8 cellular contexts compared by ENCODE assay signal in genomic region chr12:110124184-110124995, GRCh38. TPM values are rescaled to one million over a fixed set of nuclear protein-coding genes. Genes with fewer than 3 reads are reported as not detected.
DNase-seq lines count a peak whose midpoint lies in the region; ATAC-seq and TF ChIP-seq lines count a peak whose summit lies in the region.

IFT81 (plus strand) TSS chr12:110124357; CDS start chr12:110127381, 3,024 bp downstream.

- ATAC-seq in GM21717 (IDR thresholded peaks at IDR 0.05; ENCODE audit: unreplicated experiment) (peak; percentile 67), Panc1 (peak; percentile 98)

- H3K9me3 ChIP-seq in Panc1 (ENCODE audit: control insufficient read depth, insufficient read depth, low read depth, low read length) (no peaks in the 10 kb centered on the region), esophagus muscularis mucosa (no peaks in the 10 kb centered on the region), muscle layer of colon (ENCODE audit: low read length) (no peaks in the 10 kb centered on the region)

- in situ Hi-C loops in Panc1 (cut with HindIII; ENCODE audit: low pct_unique_long_range_greater_than_20kb, low sequenced_read_pairs) = no loop called here

- no peak for TF ChIP-seq CTCF in KMS-11 (conservative IDR thresholded peaks at IDR 0.05; ENCODE audit: low read depth, low read length)
- no peak for TF ChIP-seq CTCF in Panc1 (IDR thresholded peaks at IDR 0.05)
- peak in 1 of 3 experiments; percentile 10 for TF ChIP-seq CTCF in esophagus muscularis mucosa (IDR thresholded peaks at IDR 0.05)

- TF ChIP-seq POLR2A in esophagus muscularis mucosa (IDR thresholded peaks at IDR 0.05; ENCODE audit: low read depth) = peak; percentile 23

- POLR2A ChIA-PET in Panc1 (lab: Charles Lee) = interaction anchor here (0.5 to 0.7 kb wide), 4 partner anchors 10 to 1046 kb away, joined by 3 to 4 read pairs (median 4); no protein-coding TSS in a partner anchor

- no peak for TF ChIP-seq EP300 in esophagus muscularis mucosa (IDR thresholded peaks at IDR 0.05)

- no peaks in the 10 kb centered on the region; the same call in 1 of the 2 replicates for H3K79me2 ChIP-seq in KMS-11 (ENCODE audit: insufficient read depth, low read depth)

- peak within 1 kb of the TSS; percentile 57 for H3K27ac ChIP-seq in KMS-11
- H3K27ac ChIP-seq in Panc1 (ENCODE audit: low read length) = peak within 1 kb of the TSS; percentile 89
- peak within 1 kb of the TSS; percentile 93 to 97 (median 95) for H3K27ac ChIP-seq in esophagus muscularis mucosa (replicated peaks in 1 of 4)
- H3K27ac ChIP-seq in muscle layer of colon (ENCODE audit: low read depth, low read length) = peak within 1 kb of the TSS; percentile 93

- DNase-seq in D341Med (ENCODE audit: low spot score) (peak; percentile 100), Panc1 (ENCODE audit: low read depth, low spot score) (peak; percentile 30), esophagus muscularis mucosa (ENCODE audit: extremely low spot score) (peak; percentile 98)
- peak; percentile 97 to 98 for DNase-seq in activated T-cell treated with anti-CD3 and anti-CD28 coated beads, Interleukin-2, amount 50 U/mL, for 48 hours
- peak; percentile 95 to 97 for DNase-seq in stimulated activated CD8-positive, alpha-beta memory T cell treated with anti-CD3 and anti-CD28 coated beads, Interleukin-7, amount 100 ng/mL, for 1 hour (ENCODE audit: low read depth in 2 of 2)

- CTCF ChIA-PET in Panc1 (lab: Charles Lee) = interaction anchor here (1.1 kb wide), 1 partner anchor 12 kb away, joined by 4 read pairs; no protein-coding TSS in a partner anchor

- H3K9ac ChIP-seq in KMS-11 = peak within 1 kb of the TSS; percentile 78
- H3K9ac ChIP-seq in muscle layer of colon (ENCODE audit: low read length) = peak within 1 kb of the TSS; percentile 80

- H3K36me3 ChIP-seq in KMS-11 (ENCODE audit: insufficient read depth) (no peaks in the 10 kb centered on the region), Panc1 (ENCODE audit: control insufficient read depth, insufficient read depth, low read length) (peaks cover 2% of the 10 kb centered on the region; the same call in 1 of the 2 replicates), esophagus muscularis mucosa (peaks cover 0 to 12% (median under 1%) of the 10 kb centered on the region in 4 donors), muscle layer of colon (ENCODE audit: insufficient read depth, low read length) (peaks cover 14% of the 10 kb centered on the region)

- H2AFZ ChIP-seq in KMS-11 (ENCODE audit: low read depth) = peak within 1 kb of the TSS; percentile 90

- under 1% methylated on average over 21 of the region's 78 CpGs for WGBS in esophagus muscularis mucosa

- BruUV-seq in Panc1 (replicated peaks; lab: Mats Ljungman, UMichigan) = TSS peak; percentile 93

- peak within 1 kb of the TSS; percentile 84 for H3K4me2 ChIP-seq in KMS-11

- H3K4me3 ChIP-seq in KMS-11 (IDR thresholded peaks at IDR 0.05; ENCODE audit: insufficient read depth, low read depth, low read length) = peak within 1 kb of the TSS; percentile 34
- H3K4me3 ChIP-seq in Panc1 (ENCODE audit: low read depth in 2 of 2, low read length in 2 of 2) = peak within 1 kb of the TSS; percentile 83 to 95
- peak within 1 kb of the TSS; percentile 79 to 96 (median 95) for H3K4me3 ChIP-seq in esophagus muscularis mucosa
- peak within 1 kb of the TSS; percentile 66 to 98 for H3K4me3 ChIP-seq in muscle layer of colon (ENCODE audit: low read depth in 1 of 2, low read length in 2 of 2)

- H3K4me1 ChIP-seq in KMS-11 (ENCODE audit: low read depth, poor library complexity, severe bottlenecking) (peaks cover 3% of the 10 kb centered on the region), Panc1 (ENCODE audit: control insufficient read depth, insufficient read depth, low read length) (peaks cover 4% of the 10 kb centered on the region; the same call in 1 of the 2 replicates), esophagus muscularis mucosa (peaks cover 8 to 40% (median 38%) of the 10 kb centered on the region in 4 donors), muscle layer of colon (ENCODE audit: insufficient read depth, low read length) (peaks cover 10% of the 10 kb centered on the region)

- H4K20me1 ChIP-seq in KMS-11 (ENCODE audit: insufficient read depth) = no peaks in the 10 kb centered on the region

- intact Hi-C loops in Panc1 (cut with micrococcal nuclease; ENCODE audit: unreplicated experiment) (no loop called here), esophagus muscularis mucosa (cut with DNase I) (no loop called here)

- no peaks in the 10 kb centered on the region for H3K27me3 ChIP-seq in KMS-11 (ENCODE audit: insufficient read depth, low read depth)
- H3K27me3 ChIP-seq in Panc1 (ENCODE audit: control insufficient read depth, insufficient read depth, low read length) = no peaks in the 10 kb centered on the region
- no peaks in the 10 kb centered on the region for H3K27me3 ChIP-seq in esophagus muscularis mucosa
- no peaks in the 10 kb centered on the region for H3K27me3 ChIP-seq in muscle layer of colon (ENCODE audit: control insufficient read depth in 1 of 2, insufficient read depth in 2 of 2, low read length in 2 of 2)

RNA-seq across cellular contexts. Expression of gene IFT81, which starts in this region (rescaled TPM):
- 15.5 TPM for total RNA-seq in Panc1 (2021; ENCODE audit: unreplicated experiment)
- polyA plus RNA-seq in Panc1 (2012; ENCODE audit: insufficient read length) = 9.1 TPM
- total RNA-seq in esophagus muscularis mucosa = 10 to 100 TPM; 15.1 to 27.4 (median 15.9) TPM

Comparison
In these comparisons a context has a peak if more than half of its experiments do, and no peak if none do; other contexts are left out.
1. Peak in every context shown above with its lines: DNase-seq, ATAC-seq, H3K4me3 ChIP-seq and H3K27ac ChIP-seq.
2. DNase-seq: peak in every context shown above with its lines; median percentile 100 in D341Med; 98 in esophagus muscularis mucosa; 98 in activated T-cell treated with anti-CD3 and anti-CD28 coated beads, Interleukin-2, amount 50 U/mL, for 48 hours; 96 in stimulated activated CD8-positive, alpha-beta memory T cell treated with anti-CD3 and anti-CD28 coated beads, Interleukin-7, amount 100 ng/mL, for 1 hour; 30 in Panc1.
3. H3K4me3 ChIP-seq: peak in every context shown above with its lines; median percentile 95 in esophagus muscularis mucosa; 89 in Panc1; 82 in muscle layer of colon; 34 in KMS-11.